In the genomic region with DNA sequence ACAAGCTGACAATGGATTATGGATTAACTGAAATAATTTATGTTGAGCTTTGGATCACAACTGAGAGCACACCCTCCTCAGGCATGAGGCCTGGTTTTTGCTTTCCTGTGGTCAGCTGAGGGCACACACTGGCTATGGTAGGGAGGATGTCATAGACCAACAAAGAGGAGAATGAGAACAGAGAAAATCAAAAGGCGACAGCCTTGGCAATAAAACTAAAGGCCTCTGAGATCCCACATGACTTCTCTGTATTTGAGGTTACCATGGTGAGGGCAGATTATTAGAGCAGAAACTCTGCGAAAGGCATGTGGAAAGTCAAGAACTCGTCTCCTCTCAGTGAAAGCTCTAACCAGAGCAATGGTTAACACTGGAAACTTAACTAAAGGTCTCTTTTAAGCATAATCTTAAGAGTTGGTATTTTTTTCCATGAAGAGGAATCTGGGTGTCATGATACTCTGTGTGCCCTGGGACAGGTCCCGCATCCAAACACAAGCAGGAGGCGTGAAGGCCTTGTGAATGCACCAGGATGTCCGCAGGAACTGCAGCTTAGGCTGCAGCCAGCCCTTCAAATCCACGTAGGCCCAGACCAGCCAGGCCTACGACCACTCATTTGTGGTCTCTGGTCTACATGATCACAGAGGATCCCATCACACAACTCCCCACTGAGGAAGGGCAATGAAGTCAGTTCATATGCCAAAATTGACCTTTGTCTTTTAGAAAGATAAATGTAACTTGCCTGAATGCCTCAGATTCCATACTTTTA, we compare ENCODE assay signal across 1 cellular context.
TF ChIP-seq lines count a peak whose summit lies in the region.

No MANE protein-coding gene starts in this region.

TF ChIP-seq in HepG2, 621 proteins besides CTCF, POLR2A, EP300 and RAD21:
- TF ChIP-seq, protein P1, sequence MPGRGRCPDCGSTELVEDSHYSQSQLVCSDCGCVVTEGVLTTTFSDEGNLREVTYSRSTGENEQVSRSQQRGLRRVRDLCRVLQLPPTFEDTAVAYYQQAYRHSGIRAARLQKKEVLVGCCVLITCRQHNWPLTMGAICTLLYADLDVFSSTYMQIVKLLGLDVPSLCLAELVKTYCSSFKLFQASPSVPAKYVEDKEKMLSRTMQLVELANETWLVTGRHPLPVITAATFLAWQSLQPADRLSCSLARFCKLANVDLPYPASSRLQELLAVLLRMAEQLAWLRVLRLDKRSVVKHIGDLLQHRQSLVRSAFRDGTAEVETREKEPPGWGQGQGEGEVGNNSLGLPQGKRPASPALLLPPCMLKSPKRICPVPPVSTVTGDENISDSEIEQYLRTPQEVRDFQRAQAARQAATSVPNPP (CRISPR knock-in tag; IDR thresholded peaks at IDR 0.05), result no peak
- TF ChIP-seq MED1 (CRISPR knock-in tag; IDR thresholded peaks at IDR 0.05), result no peak
- TF ChIP-seq, protein P2, sequence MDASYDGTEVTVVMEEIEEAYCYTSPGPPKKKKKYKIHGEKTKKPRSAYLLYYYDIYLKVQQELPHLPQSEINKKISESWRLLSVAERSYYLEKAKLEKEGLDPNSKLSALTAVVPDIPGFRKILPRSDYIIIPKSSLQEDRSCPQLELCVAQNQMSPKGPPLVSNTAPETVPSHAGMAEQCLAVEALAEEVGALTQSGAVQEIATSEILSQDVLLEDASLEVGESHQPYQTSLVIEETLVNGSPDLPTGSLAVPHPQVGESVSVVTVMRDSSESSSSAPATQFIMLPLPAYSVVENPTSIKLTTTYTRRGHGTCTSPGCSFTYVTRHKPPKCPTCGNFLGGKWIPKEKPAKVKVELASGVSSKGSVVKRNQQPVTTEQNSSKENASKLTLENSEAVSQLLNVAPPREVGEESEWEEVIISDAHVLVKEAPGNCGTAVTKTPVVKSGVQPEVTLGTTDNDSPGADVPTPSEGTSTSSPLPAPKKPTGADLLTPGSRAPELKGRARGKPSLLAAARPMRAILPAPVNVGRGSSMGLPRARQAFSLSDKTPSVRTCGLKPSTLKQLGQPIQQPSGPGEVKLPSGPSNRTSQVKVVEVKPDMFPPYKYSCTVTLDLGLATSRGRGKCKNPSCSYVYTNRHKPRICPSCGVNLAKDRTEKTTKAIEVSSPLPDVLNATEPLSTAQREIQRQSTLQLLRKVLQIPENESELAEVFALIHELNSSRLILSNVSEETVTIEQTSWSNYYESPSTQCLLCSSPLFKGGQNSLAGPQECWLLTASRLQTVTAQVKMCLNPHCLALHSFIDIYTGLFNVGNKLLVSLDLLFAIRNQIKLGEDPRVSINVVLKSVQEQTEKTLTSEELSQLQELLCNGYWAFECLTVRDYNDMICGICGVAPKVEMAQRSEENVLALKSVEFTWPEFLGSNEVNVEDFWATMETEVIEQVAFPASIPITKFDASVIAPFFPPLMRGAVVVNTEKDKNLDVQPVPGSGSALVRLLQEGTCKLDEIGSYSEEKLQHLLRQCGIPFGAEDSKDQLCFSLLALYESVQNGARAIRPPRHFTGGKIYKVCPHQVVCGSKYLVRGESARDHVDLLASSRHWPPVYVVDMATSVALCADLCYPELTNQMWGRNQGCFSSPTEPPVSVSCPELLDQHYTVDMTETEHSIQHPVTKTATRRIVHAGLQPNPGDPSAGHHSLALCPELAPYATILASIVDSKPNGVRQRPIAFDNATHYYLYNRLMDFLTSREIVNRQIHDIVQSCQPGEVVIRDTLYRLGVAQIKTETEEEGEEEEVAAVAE (CRISPR knock-in tag; IDR thresholded peaks at IDR 0.05; ENCODE audit: borderline replicate concordance), result no peak
- no peak for TF ChIP-seq ZFP62 (CRISPR knock-in tag; IDR thresholded peaks at IDR 0.05)
- peak; percentile 38 for TF ChIP-seq ZFY (CRISPR knock-in tag; IDR thresholded peaks at IDR 0.05)
- 0 out of 2 replicates have a peak, but pooled peaks have one; percentile 30 for TF ChIP-seq ZFX (CRISPR knock-in tag; IDR thresholded peaks at IDR 0.05; ENCODE audit: low read depth)
- no peak for TF ChIP-seq ZBTB20 (CRISPR knock-in tag; IDR thresholded peaks at IDR 0.05; ENCODE audit: borderline replicate concordance, low read depth)
- no peak for TF ChIP-seq ZNF468 (CRISPR knock-in tag; IDR thresholded peaks at IDR 0.05)
- no peak for TF ChIP-seq SETDB1 (CRISPR knock-in tag; IDR thresholded peaks at IDR 0.05; ENCODE audit: borderline replicate concordance)
- TF ChIP-seq, protein P3, sequence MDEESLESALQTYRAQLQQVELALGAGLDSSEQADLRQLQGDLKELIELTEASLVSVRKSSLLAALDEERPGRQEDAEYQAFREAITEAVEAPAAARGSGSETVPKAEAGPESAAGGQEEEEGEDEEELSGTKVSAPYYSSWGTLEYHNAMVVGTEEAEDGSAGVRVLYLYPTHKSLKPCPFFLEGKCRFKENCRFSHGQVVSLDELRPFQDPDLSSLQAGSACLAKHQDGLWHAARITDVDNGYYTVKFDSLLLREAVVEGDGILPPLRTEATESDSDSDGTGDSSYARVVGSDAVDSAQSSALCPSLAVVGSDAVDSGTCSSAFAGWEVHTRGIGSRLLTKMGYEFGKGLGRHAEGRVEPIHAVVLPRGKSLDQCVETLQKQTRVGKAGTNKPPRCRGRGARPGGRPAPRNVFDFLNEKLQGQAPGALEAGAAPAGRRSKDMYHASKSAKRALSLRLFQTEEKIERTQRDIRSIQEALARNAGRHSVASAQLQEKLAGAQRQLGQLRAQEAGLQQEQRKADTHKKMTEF (CRISPR knock-in tag; IDR thresholded peaks at IDR 0.05), result no peak
- no peak for TF ChIP-seq ATM (IDR thresholded peaks at IDR 0.05; ENCODE audit: borderline replicate concordance)
- TF ChIP-seq, protein P4, sequence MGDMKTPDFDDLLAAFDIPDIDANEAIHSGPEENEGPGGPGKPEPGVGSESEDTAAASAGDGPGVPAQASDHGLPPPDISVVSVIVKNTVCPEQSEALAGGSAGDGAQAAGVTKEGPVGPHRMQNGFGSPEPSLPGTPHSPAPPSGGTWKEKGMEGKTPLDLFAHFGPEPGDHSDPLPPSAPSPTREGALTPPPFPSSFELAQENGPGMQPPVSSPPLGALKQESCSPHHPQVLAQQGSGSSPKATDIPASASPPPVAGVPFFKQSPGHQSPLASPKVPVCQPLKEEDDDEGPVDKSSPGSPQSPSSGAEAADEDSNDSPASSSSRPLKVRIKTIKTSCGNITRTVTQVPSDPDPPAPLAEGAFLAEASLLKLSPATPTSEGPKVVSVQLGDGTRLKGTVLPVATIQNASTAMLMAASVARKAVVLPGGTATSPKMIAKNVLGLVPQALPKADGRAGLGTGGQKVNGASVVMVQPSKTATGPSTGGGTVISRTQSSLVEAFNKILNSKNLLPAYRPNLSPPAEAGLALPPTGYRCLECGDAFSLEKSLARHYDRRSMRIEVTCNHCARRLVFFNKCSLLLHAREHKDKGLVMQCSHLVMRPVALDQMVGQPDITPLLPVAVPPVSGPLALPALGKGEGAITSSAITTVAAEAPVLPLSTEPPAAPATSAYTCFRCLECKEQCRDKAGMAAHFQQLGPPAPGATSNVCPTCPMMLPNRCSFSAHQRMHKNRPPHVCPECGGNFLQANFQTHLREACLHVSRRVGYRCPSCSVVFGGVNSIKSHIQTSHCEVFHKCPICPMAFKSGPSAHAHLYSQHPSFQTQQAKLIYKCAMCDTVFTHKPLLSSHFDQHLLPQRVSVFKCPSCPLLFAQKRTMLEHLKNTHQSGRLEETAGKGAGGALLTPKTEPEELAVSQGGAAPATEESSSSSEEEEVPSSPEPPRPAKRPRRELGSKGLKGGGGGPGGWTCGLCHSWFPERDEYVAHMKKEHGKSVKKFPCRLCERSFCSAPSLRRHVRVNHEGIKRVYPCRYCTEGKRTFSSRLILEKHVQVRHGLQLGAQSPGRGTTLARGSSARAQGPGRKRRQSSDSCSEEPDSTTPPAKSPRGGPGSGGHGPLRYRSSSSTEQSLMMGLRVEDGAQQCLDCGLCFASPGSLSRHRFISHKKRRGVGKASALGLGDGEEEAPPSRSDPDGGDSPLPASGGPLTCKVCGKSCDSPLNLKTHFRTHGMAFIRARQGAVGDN (CRISPR knock-in tag; IDR thresholded peaks at IDR 0.05), result peak; percentile 48
